Comparison of ENCODE assay signal across 19 cellular contexts in the genomic region with DNA sequence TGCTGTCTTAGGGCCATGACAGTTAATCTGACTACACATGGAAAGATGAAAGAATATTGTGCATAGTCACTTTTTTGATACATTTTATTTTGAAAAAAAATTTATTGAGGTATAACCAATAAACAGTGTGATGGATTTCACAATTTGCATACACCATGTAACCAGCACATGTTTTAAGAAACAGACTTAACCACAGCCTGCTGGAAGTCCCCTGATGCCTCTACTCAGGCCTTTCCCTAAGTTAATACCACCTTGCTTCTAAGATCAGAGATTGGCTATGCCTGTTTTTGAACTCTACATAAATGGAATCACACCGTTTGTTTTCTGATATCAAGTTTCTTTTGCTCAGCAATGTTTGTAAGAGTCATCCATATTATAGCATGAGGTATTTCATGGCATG.
DNase-seq lines count a peak whose midpoint lies in the region; ATAC-seq lines count a peak whose summit lies in the region.
"Had no signal": no experiment of that assay in that cellular context is flagged by ENCODE, and none has a peak within 500 bp of the region (broad histone marks: within the 10 kb centered on the region; RNA-seq: fewer than 3 reads in every experiment).

No MANE protein-coding gene starts in this region.

- peak; percentile 55 for ATAC-seq in stimulated activated naive CD8-positive, alpha-beta T cell treated with anti-CD3 and anti-CD28 coated beads, Interleukin-15, amount 100 ng/mL, for 72 hours
- no peak for ATAC-seq in stimulated activated naive CD8-positive, alpha-beta T cell treated with anti-CD3 and anti-CD28 coated beads, Interleukin-15, Interleukin-2, amounts not matched to agents 100 U/mL and 50 U/mL, for 24 hours
- ATAC-seq in HG02798 (IDR thresholded peaks at IDR 0.05; ENCODE audit: poor library complexity, unreplicated experiment): peak; percentile 74
- peak; percentile 67 for ATAC-seq in HG03457 (IDR thresholded peaks at IDR 0.05; ENCODE audit: unreplicated experiment)
- ATAC-seq: psoas muscle had no signal

- DNase-seq in stimulated activated naive CD8-positive, alpha-beta T cell treated with anti-CD3 and anti-CD28 coated beads, Interleukin-15, amount 100 ng/mL, for 72 hours: no peak
- DNase-seq in stimulated activated naive CD8-positive, alpha-beta T cell treated with anti-CD3 and anti-CD28 coated beads, Interleukin-15, Interleukin-2, amounts not matched to agents 100 U/mL and 50 U/mL, for 24 hours: no peak
- DNase-seq in epidermal melanocyte (ENCODE audit: insufficient read length, low spot score): no peak
- no peak for DNase-seq in mesenteric fat pad (ENCODE audit: low spot score)
- DNase-seq in effector CD8-positive, alpha-beta T cell (lab: John Stamatoyannopoulos, UW): no peak
- no peak for DNase-seq in iPS-NIHi7 (ENCODE audit: extremely low spot score)
- DNase-seq: activated CD4-positive, alpha-beta T cell treated with anti-CD3 and anti-CD28 coated beads, Interleukin-2, amount 10 ng/mL, durations not matched to agents 24 days and 14 days; activated naive CD4-positive, alpha-beta T cell; anterior cingulate cortex; Calu3; endodermal cell; hippocampal formation; kidney glomerular epithelial cell; psoas muscle; small intestine; tibial artery had no signal

- H3K9me3 Mint-ChIP-seq in stimulated activated naive CD8-positive, alpha-beta T cell treated with anti-CD3 and anti-CD28 coated beads, Interleukin-15, amount 100 ng/mL, for 72 hours: no peaks in the 10 kb centered on the region
- H3K9me3 Mint-ChIP-seq: activated CD4-positive, alpha-beta T cell treated with anti-CD3 and anti-CD28 coated beads, Interleukin-2, amount 10 ng/mL, durations not matched to agents 24 days and 14 days; endodermal cell had no signal

- no peak overlapping the region for H3K27ac Mint-ChIP-seq in stimulated activated naive CD8-positive, alpha-beta T cell treated with anti-CD3 and anti-CD28 coated beads, Interleukin-15, amount 100 ng/mL, for 72 hours
- H3K27ac Mint-ChIP-seq: activated CD4-positive, alpha-beta T cell treated with anti-CD3 and anti-CD28 coated beads, Interleukin-2, amount 10 ng/mL, durations not matched to agents 24 days and 14 days; B cell; endodermal cell had no signal

- H3K4me1 Mint-ChIP-seq in stimulated activated naive CD8-positive, alpha-beta T cell treated with anti-CD3 and anti-CD28 coated beads, Interleukin-15, amount 100 ng/mL, for 72 hours: no peaks in the 10 kb centered on the region
- H3K4me1 Mint-ChIP-seq: B cell had no signal

- no peak overlapping the region for H3K4me3 Mint-ChIP-seq in stimulated activated naive CD8-positive, alpha-beta T cell treated with anti-CD3 and anti-CD28 coated beads, Interleukin-15, amount 100 ng/mL, for 72 hours
- H3K4me3 Mint-ChIP-seq: activated CD4-positive, alpha-beta T cell treated with anti-CD3 and anti-CD28 coated beads, Interleukin-2, amount 10 ng/mL, durations not matched to agents 24 days and 14 days; B cell; endodermal cell had no signal

- H3K27me3 Mint-ChIP-seq in stimulated activated naive CD8-positive, alpha-beta T cell treated with anti-CD3 and anti-CD28 coated beads, Interleukin-15, amount 100 ng/mL, for 72 hours: peaks cover 8% of the 10 kb centered on the region
- H3K27me3 Mint-ChIP-seq: B cell had no signal
